ENCODE assay signal across 2 cellular contexts in genomic region chr1:154573168-154573510, GRCh38.
TF ChIP-seq lines count a peak whose summit lies in the region.

No MANE protein-coding gene starts in this region.

TF ChIP-seq in GM12891, 5 proteins besides CTCF, POLR2A, EP300 and RAD21:
- no peak for TF ChIP-seq PAX5 (IDR thresholded peaks at IDR 0.05; ENCODE audit: insufficient read depth, low read length, severe bottlenecking)

TF ChIP-seq in K562, 482 proteins besides CTCF, POLR2A, EP300 and RAD21:
- TF ChIP-seq MAX (CRISPR knock-in tag; IDR thresholded peaks at IDR 0.05) (no peak), ZC3H8 (IDR thresholded peaks at IDR 0.05) (no peak), ZMIZ1 (IDR thresholded peaks at IDR 0.05; ENCODE audit: low read depth in 2 of 2, low read length in 2 of 2) (no peak), MXI1 (IDR thresholded peaks at IDR 0.05; ENCODE audit: low read depth, low read length) (no peak), ZNF655 (CRISPR knock-in tag; IDR thresholded peaks at IDR 0.05) (no peak), ID3 (CRISPR knock-in tag; IDR thresholded peaks at IDR 0.05) (no peak), ID3 (tag; IDR thresholded peaks at IDR 0.05) (no peak), RBM15 (IDR thresholded peaks at IDR 0.05; ENCODE audit: insufficient read depth, low read length) (no peak), SMC3 (conservative IDR thresholded peaks at IDR 0.05; ENCODE audit: insufficient read depth, low read depth, low read length) (no peak), NCOA1 (IDR thresholded peaks at IDR 0.05; ENCODE audit: low read depth) (no peak), CGGBP1 (CRISPR knock-in tag; IDR thresholded peaks at IDR 0.05) (no peak)
